11 cellular contexts compared by ENCODE assay signal in genomic region chr1:21587602-21587953, GRCh38.
DNase-seq lines count a peak whose midpoint lies in the region; ATAC-seq and TF ChIP-seq lines count a peak whose summit lies in the region.
"Had no signal": no experiment of that assay in that cellular context is flagged by ENCODE, and none has a peak within 500 bp of the region (broad histone marks: within the 10 kb centered on the region; RNA-seq: fewer than 3 reads in every experiment).

No MANE protein-coding gene starts in this region.

- H3K9ac ChIP-seq in MM.1S (ENCODE audit: low read length), result no peak overlapping the region

- intact Hi-C loops in left ventricle myocardium inferior (cut with micrococcal nuclease), result no loop called here
- intact Hi-C loops in left ventricle myocardium superior (cut with micrococcal nuclease), result no loop called here

- no peak for TF ChIP-seq CTCF in left ventricle myocardium inferior (IDR thresholded peaks at IDR 0.05; ENCODE audit: borderline replicate concordance)
- TF ChIP-seq CTCF in glutamatergic neuron (IDR thresholded peaks at IDR 0.05; ENCODE audit: partially characterized antibody, unreplicated experiment), result no peak
- TF ChIP-seq CTCF in MM.1S (IDR thresholded peaks at IDR 0.05; ENCODE audit: low read length), result no peak

- H3K4me3 ChIP-seq in left ventricle myocardium inferior (no peak overlapping the region), MM.1S (ENCODE audit: low read length) (no peak overlapping the region)

- no peak overlapping the region for H3K4me2 ChIP-seq in MM.1S (ENCODE audit: low read depth, low read length)

- H3K4me1 Mint-ChIP-seq in glutamatergic neuron (ENCODE audit: low read depth, unreplicated experiment), result peaks cover 16% of the 10 kb centered on the region
- H3K4me1 Mint-ChIP-seq: CD4-positive, alpha-beta memory T cell had no signal

- H3K4me1 ChIP-seq in left ventricle myocardium inferior (peaks cover 29% of the 10 kb centered on the region), MM.1S (ENCODE audit: low read length) (no peaks in the 10 kb centered on the region)
- H3K4me1 ChIP-seq: BE2C had no signal

- no peaks in the 10 kb centered on the region for H3K36me3 ChIP-seq in left ventricle myocardium inferior
- H3K36me3 ChIP-seq in MM.1S (replicated peaks; ENCODE audit: insufficient read depth, low read length), result no peaks in the 10 kb centered on the region
- H3K36me3 ChIP-seq: BE2C had no signal

- H2AFZ ChIP-seq in MM.1S (ENCODE audit: low read length), result no peak overlapping the region

- H3K9me3 ChIP-seq in left ventricle myocardium inferior (replicated peaks) (no peaks in the 10 kb centered on the region), MM.1S (replicated peaks; ENCODE audit: insufficient read depth, low read length) (no peaks in the 10 kb centered on the region)
- H3K9me3 ChIP-seq: BE2C had no signal

- peaks cover 5% of the 10 kb centered on the region for H3K27me3 Mint-ChIP-seq in glutamatergic neuron (ENCODE audit: unreplicated experiment)

- H4K20me1 ChIP-seq in MM.1S (ENCODE audit: insufficient read depth, low read length), result no peaks in the 10 kb centered on the region

- peaks cover 5% of the 10 kb centered on the region for H3K36me3 Mint-ChIP-seq in glutamatergic neuron (ENCODE audit: unreplicated experiment)
- H3K36me3 Mint-ChIP-seq: CD4-positive, alpha-beta memory T cell had no signal

- H3K9me3 Mint-ChIP-seq in glutamatergic neuron (ENCODE audit: unreplicated experiment), result no peaks in the 10 kb centered on the region
- H3K9me3 Mint-ChIP-seq: CD4-positive, alpha-beta memory T cell had no signal

- ATAC-seq in left ventricle myocardium superior, result no peak

- H3K27me3 ChIP-seq in left ventricle myocardium inferior (ENCODE audit: low read depth) (peaks cover 54% of the 10 kb centered on the region), MM.1S (replicated peaks; ENCODE audit: insufficient read depth, low read length) (peaks cover 100% of the 10 kb centered on the region)
- H3K27me3 ChIP-seq: BE2C had no signal

- H3K27ac Mint-ChIP-seq in glutamatergic neuron (ENCODE audit: unreplicated experiment), result peak overlapping the region; percentile 53
- H3K27ac Mint-ChIP-seq: CD4-positive, alpha-beta memory T cell had no signal

- no peaks in the 10 kb centered on the region for H3F3A ChIP-seq in MM.1S (ENCODE audit: insufficient read depth, low read length)

- no peaks in the 10 kb centered on the region for H3K9me2 ChIP-seq in MM.1S (replicated peaks; ENCODE audit: insufficient read depth, low read length)

- H3K27ac ChIP-seq in left ventricle myocardium inferior (replicated peaks) (peak overlapping the region; percentile 50), MM.1S (ENCODE audit: low read length) (no peak overlapping the region)

- H3K4me3 Mint-ChIP-seq in glutamatergic neuron (ENCODE audit: unreplicated experiment), result no peak overlapping the region
- H3K4me3 Mint-ChIP-seq: CD4-positive, alpha-beta memory T cell had no signal

- DNase-seq in left ventricle myocardium inferior, result no peak
- no peak for DNase-seq in left ventricle myocardium superior
- peak; percentile 80 for DNase-seq in NCI-H2171 treated with DMSO at 0.1 percent for 48 hours (lab: John Stamatoyannopoulos, UW)
- no peak for DNase-seq in glutamatergic neuron
- no peak for DNase-seq in DMS114 treated with DMSO at 0.1 percent for 48 hours (lab: John Stamatoyannopoulos, UW; ENCODE audit: unreplicated experiment)
- no peak for DNase-seq in Ammon's horn (ENCODE audit: low spot score)
- no peak for DNase-seq in MM.1S
- DNase-seq: CD4-positive, alpha-beta memory T cell; NCI-H2081; NCI-H446 treated with DMSO at 0.1 percent for 48 hours had no signal

- H3K79me2 ChIP-seq in MM.1S (ENCODE audit: low read length), result no peaks in the 10 kb centered on the region
